ENCODE assay signal across 10 cellular contexts in the genomic region with DNA sequence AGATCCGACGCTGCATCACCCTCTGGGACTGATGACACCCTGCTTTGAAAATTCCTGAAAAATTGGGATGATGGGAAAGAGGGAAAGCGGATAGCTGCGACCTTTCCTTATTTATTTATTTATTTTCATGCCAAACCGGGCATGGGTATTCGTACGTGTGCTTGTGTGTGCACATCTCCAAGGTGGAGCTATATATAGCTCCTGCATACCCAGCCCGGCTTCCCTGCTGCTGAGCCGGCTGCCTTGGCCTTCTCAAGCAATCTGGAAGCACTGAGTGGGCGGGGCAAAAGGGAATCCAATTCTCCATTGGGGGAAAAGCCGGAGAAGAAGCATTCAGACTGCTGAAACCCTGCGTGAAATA. TPM values are rescaled to one million over a fixed set of nuclear protein-coding genes. Genes with fewer than 3 reads are reported as not detected.
A peak's percentile ranks its signal among the peaks of the same experiment; 100 is the strongest.
DNase-seq lines count a peak whose midpoint lies in the region; ATAC-seq and TF ChIP-seq lines count a peak whose summit lies in the region.
"Had no signal": no experiment of that assay in that cellular context is flagged by ENCODE, and none has a peak within 500 bp of the region (broad histone marks: within the 10 kb centered on the region; RNA-seq: fewer than 3 reads in every experiment).

No MANE protein-coding gene starts in this region.

- peak; percentile 1 for DNase-seq in NCI-H510A treated with DMSO at 0.1 percent for 48 hours (lab: John Stamatoyannopoulos, UW)
- DNase-seq in NCI-H510A (lab: John Stamatoyannopoulos, UW): no peak
- DNase-seq in chondrocyte (ENCODE audit: low spot score): no peak
- peak; percentile 24 to 40 for DNase-seq in mesothelial cell of epicardium (ENCODE audit: low spot score in 2 of 2, unreplicated experiment in 2 of 2)
- no peak for DNase-seq in upper lobe of right lung
- DNase-seq in dermis blood vessel endothelial cell: no peak
- no peak for DNase-seq in germinal center (ENCODE audit: low spot score)
- DNase-seq: brain microvascular endothelial cell, naive B cell had no signal

- peaks cover 22% of the 10 kb centered on the region for H3K27me3 ChIP-seq in upper lobe of right lung

- no peaks in the 10 kb centered on the region for H3K9me3 Mint-ChIP-seq in chondrocyte (ENCODE audit: low read depth)
- H3K9me3 Mint-ChIP-seq in mesothelial cell of epicardium: no peaks in the 10 kb centered on the region

- TF ChIP-seq CTCF in chondrocyte (IDR thresholded peaks at IDR 0.05) (no peak), mesothelial cell of epicardium (IDR thresholded peaks at IDR 0.05; ENCODE audit: unreplicated experiment) (no peak), upper lobe of right lung (IDR thresholded peaks at IDR 0.05) (no peak)

- H3K4me1 Mint-ChIP-seq in chondrocyte (ENCODE audit: low read depth): peaks cover 14% of the 10 kb centered on the region
- peaks cover 22% of the 10 kb centered on the region for H3K4me1 Mint-ChIP-seq in mesothelial cell of epicardium

- peak overlapping the region; percentile 58 for H3K4me3 ChIP-seq in upper lobe of right lung

- H3K36me3 Mint-ChIP-seq in chondrocyte (ENCODE audit: low read depth) (no peaks in the 10 kb centered on the region), mesothelial cell of epicardium (no peaks in the 10 kb centered on the region)
- H3K36me3 Mint-ChIP-seq: naive B cell had no signal

- ATAC-seq in upper lobe of right lung: peak; percentile 56
- ATAC-seq in GM21526 (IDR thresholded peaks at IDR 0.05; ENCODE audit: low FRiP score, unreplicated experiment): no peak

- no peaks in the 10 kb centered on the region for H3K36me3 ChIP-seq in upper lobe of right lung
- H3K36me3 ChIP-seq: brain microvascular endothelial cell had no signal

- no peak overlapping the region for H3K27ac ChIP-seq in upper lobe of right lung
- H3K27ac ChIP-seq: brain microvascular endothelial cell had no signal

- no peaks in the 10 kb centered on the region for H3K4me1 ChIP-seq in upper lobe of right lung

- H3K4me3 Mint-ChIP-seq in chondrocyte (ENCODE audit: unreplicated experiment) (peak overlapping the region; percentile 73), mesothelial cell of epicardium (peak overlapping the region; percentile 94)

- no peak overlapping the region for H3K27ac Mint-ChIP-seq in chondrocyte (ENCODE audit: unreplicated experiment)
- peak overlapping the region; percentile 27 for H3K27ac Mint-ChIP-seq in mesothelial cell of epicardium
- H3K27ac Mint-ChIP-seq: naive B cell had no signal

- intact Hi-C loops in upper lobe of right lung (cut with DNase I): no loop called here

- H3K9me3 ChIP-seq in upper lobe of right lung: no peaks in the 10 kb centered on the region

- H3K27me3 Mint-ChIP-seq in chondrocyte (ENCODE audit: low read depth) (peaks cover 48% of the 10 kb centered on the region), mesothelial cell of epicardium (ENCODE audit: low read depth) (peaks cover 67% of the 10 kb centered on the region)

RNA-seq across cellular contexts. Expression of a gene that starts 1.2 kb away (rescaled TPM):
- total RNA-seq in chondrocyte (1.6 to 4.1 TPM (median 1.8 TPM) in 3 replicates), mesothelial cell of epicardium (17.8 to 22.4 TPM (median 20.7 TPM) in 3 replicates), upper lobe of right lung (15.1 TPM), dermis blood vessel endothelial cell (0.05 and 0.17 TPM in 2 replicates)

Comparison
In these comparisons a context has a peak if more than half of its experiments do, and no peak if none do; other contexts are left out.
1. DNase-seq: peak in NCI-H510A treated with DMSO at 0.1 percent for 48 hours (single experiment) and mesothelial cell of epicardium (2 of 2); none in NCI-H510A (single experiment), chondrocyte (single experiment), upper lobe of right lung (single experiment), dermis blood vessel endothelial cell (single experiment) and germinal center (single experiment).